ENCODE assay signal across 19 cellular contexts in genomic region chr2:73003027-73003426, GRCh38.
"Had no signal": no experiment of that assay in that cellular context is flagged by ENCODE, and none has a peak within 500 bp of the region (broad histone marks: within the 10 kb centered on the region; RNA-seq: fewer than 3 reads in every experiment).

No MANE protein-coding gene starts in this region.

- H3K27ac ChIP-seq: heart right ventricle, neutrophil, psoas muscle, testis, tibial nerve, upper lobe of right lung had no signal

- DNase-seq: cortex of kidney; effector memory CD4-positive, alpha-beta T cell; heart right ventricle; left colon; mammary epithelial cell; mucosa of descending colon; naive thymus-derived CD8-positive, alpha-beta T cell; retina; stimulated activated CD4-positive, alpha-beta T cell treated with anti-CD3 and anti-CD28 coated beads, Interleukin-2, amount 100 ng/mL, for 24 hours; stimulated activated CD4-positive, alpha-beta T cell treated with anti-CD3 and anti-CD28 coated beads, Interleukin-4, amount 100 ng/mL, for 4 hours; stimulated activated naive B cell treated with anti-CD40 and anti-IgM and Interleukin-4, amounts not matched to agents 10 μg/mL and 1 μg/mL and 100 μg/mL, for 72 hours; stimulated activated naive CD8-positive, alpha-beta T cell treated with anti-CD3 and anti-CD28 coated beads, Interleukin-15, amount 100 ng/mL, for 72 hours; testis; upper lobe of right lung had no signal

- ATAC-seq: esophagus mucosa; heart right ventricle; left colon; mucosa of descending colon; naive thymus-derived CD8-positive, alpha-beta T cell; psoas muscle; sciatic nerve; stimulated activated naive B cell treated with anti-CD40 and anti-IgM and Interleukin-4, amounts not matched to agents 10 μg/mL and 1 μg/mL and 100 μg/mL, for 72 hours; stimulated activated naive CD8-positive, alpha-beta T cell treated with anti-CD3 and anti-CD28 coated beads, Interleukin-15, amount 100 ng/mL, for 72 hours; upper lobe of right lung had no signal
